8 cellular contexts compared by ENCODE assay signal in the genomic region with DNA sequence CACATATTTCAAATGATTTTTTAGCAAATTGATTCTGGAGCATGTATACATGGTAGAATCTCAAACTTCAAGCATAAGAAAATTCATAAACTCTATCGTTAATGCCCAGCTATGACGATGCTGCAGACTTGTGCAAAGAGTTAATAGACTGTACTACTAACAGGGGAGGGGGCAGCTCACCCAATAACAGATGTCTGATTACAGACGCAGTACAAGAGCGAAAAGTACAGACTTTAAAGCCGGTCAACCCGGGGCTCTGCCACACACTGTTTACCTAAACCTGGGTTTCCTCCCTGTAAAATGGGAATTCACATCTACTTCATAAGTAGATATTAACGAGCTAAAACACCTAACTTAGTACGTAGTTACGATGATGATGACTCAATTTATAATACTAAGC. TPM values are rescaled to one million over a fixed set of nuclear protein-coding genes. Genes with fewer than 3 reads are reported as not detected.
DNase-seq lines count a peak whose midpoint lies in the region; ATAC-seq and TF ChIP-seq lines count a peak whose summit lies in the region.

No MANE protein-coding gene starts in this region.

- no peaks in the 10 kb centered on the region for H3K4me1 ChIP-seq in right cardiac atrium (ENCODE audit: control insufficient read depth, insufficient read depth, low read length)

- no peaks in the 10 kb centered on the region for H3K27me3 Mint-ChIP-seq in stimulated activated memory B cell treated with anti-CD40 and anti-IgM and Interleukin-4, amounts not matched to agents 10 μg/mL and 1 μg/mL and 100 μg/mL, for 72 hours

- ATAC-seq in right cardiac atrium (no peak), HG02884 (IDR thresholded peaks at IDR 0.05; ENCODE audit: unreplicated experiment) (no peak)
- ATAC-seq in stimulated activated memory B cell treated with anti-CD40 and anti-IgM and Interleukin-4, amounts not matched to agents 10 μg/mL and 1 μg/mL and 100 μg/mL, for 72 hours = no peak

- peaks cover 35% of the 10 kb centered on the region for H3K4me1 Mint-ChIP-seq in stimulated activated memory B cell treated with anti-CD40 and anti-IgM and Interleukin-4, amounts not matched to agents 10 μg/mL and 1 μg/mL and 100 μg/mL, for 72 hours

- no peaks in the 10 kb centered on the region; the same call in 1 of the 2 replicates for H3K36me3 ChIP-seq in WERI-Rb-1

- no peaks in the 10 kb centered on the region for H3K9me3 ChIP-seq in WERI-Rb-1 (ENCODE audit: severe bottlenecking)
- no peaks in the 10 kb centered on the region for H3K9me3 ChIP-seq in right cardiac atrium (ENCODE audit: control insufficient read depth, low read length)

- H3K27ac ChIP-seq in WERI-Rb-1 (peak overlapping the region; percentile 94; the same call in 1 of the 2 replicates), right cardiac atrium (ENCODE audit: low read length) (no peak overlapping the region)

- H3K27me3 ChIP-seq in WERI-Rb-1 (ENCODE audit: insufficient read depth, low read depth, severe bottlenecking) (no peaks in the 10 kb centered on the region), right cardiac atrium (ENCODE audit: control insufficient read depth, insufficient read depth) (no peaks in the 10 kb centered on the region)

- peak overlapping the region; percentile 97 for H3K27ac Mint-ChIP-seq in stimulated activated memory B cell treated with anti-CD40 and anti-IgM and Interleukin-4, amounts not matched to agents 10 μg/mL and 1 μg/mL and 100 μg/mL, for 72 hours

- no peaks in the 10 kb centered on the region for H3K36me3 Mint-ChIP-seq in stimulated activated memory B cell treated with anti-CD40 and anti-IgM and Interleukin-4, amounts not matched to agents 10 μg/mL and 1 μg/mL and 100 μg/mL, for 72 hours

- H3K4me3 ChIP-seq in WERI-Rb-1 (ENCODE audit: low read depth, low read length) = peak overlapping the region; percentile 78
- H3K4me3 ChIP-seq in right cardiac atrium (ENCODE audit: low read length) = peak overlapping the region; percentile 87

- DNase-seq in DMS 273 (lab: John Stamatoyannopoulos, UW; ENCODE audit: unreplicated experiment) = peak; percentile 39
- no peak for DNase-seq in DMS 273 treated with DMSO at 0.1 percent for 48 hours (lab: John Stamatoyannopoulos, UW)
- no peak for DNase-seq in WERI-Rb-1
- DNase-seq in right cardiac atrium = no peak
- DNase-seq in activated CD8-positive, alpha-beta memory T cell treated with anti-CD3 and anti-CD28 coated beads, Interleukin-2, amount 50 U/mL, for 4 hours = no peak
- DNase-seq in NCI-H226 = no peak

- TF ChIP-seq CTCF in WERI-Rb-1 (IDR thresholded peaks at IDR 0.05; ENCODE audit: low read depth, low read length) = no peak

- peak overlapping the region; percentile 97 for H3K4me3 Mint-ChIP-seq in stimulated activated memory B cell treated with anti-CD40 and anti-IgM and Interleukin-4, amounts not matched to agents 10 μg/mL and 1 μg/mL and 100 μg/mL, for 72 hours

- intact Hi-C loops in right cardiac atrium (cut with DNase I) = no loop called here

- no peaks in the 10 kb centered on the region for H3K9me3 Mint-ChIP-seq in stimulated activated memory B cell treated with anti-CD40 and anti-IgM and Interleukin-4, amounts not matched to agents 10 μg/mL and 1 μg/mL and 100 μg/mL, for 72 hours

- WGBS in right cardiac atrium = 3% methylated on average over 9 of the region's 9 CpGs

RNA-seq across cellular contexts. Expression of gene TRIM23, which starts 0.7 kb away (rescaled TPM):
- total RNA-seq in right cardiac atrium = 10 to 100 TPM; 14.0 to 19.1 (median 18.5) TPM
- 6.5 TPM for polyA plus RNA-seq in right cardiac atrium

RNA-seq across cellular contexts. Expression of gene SHLD3, which starts 1.3 kb away (rescaled TPM):
- 1 to 10 TPM; 1.5 to 2.4 (median 2.1) TPM for total RNA-seq in right cardiac atrium
- 2.6 TPM for polyA plus RNA-seq in right cardiac atrium

RNA-seq across cellular contexts. Expression of gene TRAPPC13, which starts 1.3 kb away (rescaled TPM):
- 10 to 100 TPM; 20.8 to 23.9 (median 21.8) TPM for total RNA-seq in right cardiac atrium
- polyA plus RNA-seq in right cardiac atrium = 14.6 TPM
